In the genomic region with DNA sequence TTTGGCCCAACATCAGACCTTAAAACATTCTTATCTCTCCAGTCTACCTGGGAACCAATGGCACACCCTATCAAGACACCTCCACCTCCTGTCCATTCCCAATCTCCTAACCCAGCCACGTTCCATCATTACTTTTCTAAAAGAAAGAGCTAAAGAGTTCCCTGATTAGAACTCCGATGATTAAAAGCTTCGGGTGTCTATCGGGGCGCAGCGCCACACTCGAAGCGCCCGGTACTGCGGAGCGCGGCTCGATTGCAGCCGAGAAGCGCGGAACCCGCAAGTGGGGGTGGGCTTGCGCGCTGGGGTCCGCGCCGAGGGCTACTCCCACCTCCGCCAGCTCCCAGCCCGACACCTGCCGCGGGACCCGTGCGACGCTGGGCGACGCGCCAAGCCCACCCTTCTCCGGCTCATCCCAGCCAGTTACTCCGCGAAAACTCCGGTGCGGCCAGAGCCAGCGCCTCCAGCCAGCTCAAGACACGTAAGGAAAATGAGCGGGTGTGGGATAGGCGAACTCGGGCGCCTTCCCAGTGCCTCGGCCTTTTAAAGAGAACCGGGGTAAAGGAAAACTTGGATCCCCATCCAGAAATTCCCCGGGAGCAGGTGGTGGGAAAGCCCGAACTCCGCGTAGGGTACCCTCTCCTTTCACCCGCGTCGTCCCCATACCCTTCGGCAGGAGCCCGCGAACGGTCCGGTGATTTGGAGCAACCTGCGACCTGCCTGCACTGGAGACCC, we compare ENCODE assay signal across 8 cellular contexts. TPM values are rescaled to one million over a fixed set of nuclear protein-coding genes. Genes with fewer than 3 reads are reported as not detected.
DNase-seq lines count a peak whose midpoint lies in the region; ATAC-seq, FAIRE-seq and TF ChIP-seq lines count a peak whose summit lies in the region.

No MANE protein-coding gene starts in this region.

- POLR2A ChIA-PET in Panc1 (lab: Charles Lee), result interaction anchor here (0.6 kb wide), 2 partner anchors 161 to 973 kb away, joined by 3 read pairs; no protein-coding TSS in a partner anchor

- H3K4me3 ChIP-seq in Panc1 (ENCODE audit: low read depth in 2 of 2, low read length in 2 of 2) (peak overlapping the region; percentile 41 to 72), fibroblast of mammary gland (ENCODE audit: control insufficient read depth, low read depth, low read length) (peak overlapping the region; percentile 54), neural cell (ENCODE audit: low read length) (peak overlapping the region; percentile 82)

- ATAC-seq in GM18505 (IDR thresholded peaks at IDR 0.05; ENCODE audit: unreplicated experiment) (peak; percentile 41), Panc1 (peak; percentile 82), GM18870 (IDR thresholded peaks at IDR 0.05; ENCODE audit: unreplicated experiment) (no peak)

- TF ChIP-seq EP300 in neural cell (conservative IDR thresholded peaks at IDR 0.05; ENCODE audit: poor library complexity, severe bottlenecking), result no peak

- no peak for TF ChIP-seq POLR2A in GM18505 (IDR thresholded peaks at IDR 0.05; ENCODE audit: borderline replicate concordance, extremely low read depth, insufficient read depth, insufficient read length)

- FAIRE-seq in RCC 7860 (lab: Jason Lieb, UNC), result no peak

- CTCF ChIA-PET in Panc1 (lab: Charles Lee), result interaction anchor here (0.5 to 1.2 kb wide), 2 partner anchors 65 to 834 kb away, joined by 3 to 6 read pairs; no protein-coding TSS in a partner anchor

- H3K27me3 ChIP-seq in Panc1 (ENCODE audit: control insufficient read depth, insufficient read depth, low read length) (no peaks in the 10 kb centered on the region; the same call in none of the 2 replicates), neural cell (ENCODE audit: insufficient read depth, low read depth, low read length) (peaks cover 18% of the 10 kb centered on the region)

- peak overlapping the region; percentile 68 for H3K4me2 ChIP-seq in neural cell (ENCODE audit: low read length)

- H3K27ac ChIP-seq in Panc1 (ENCODE audit: low read length) (no peak overlapping the region), neural cell (ENCODE audit: low read length) (peak overlapping the region; percentile 48)

- intact Hi-C loops in Panc1 (cut with micrococcal nuclease; ENCODE audit: unreplicated experiment), result loop anchor here (2.0 to 5.0 kb wide), 5 partner anchors 164 to 835 kb away; a partner anchor contains a TSS

- BruUV-seq in Panc1 (replicated peaks; lab: Mats Ljungman, UMichigan), result no TSS peak

- H4K20me1 ChIP-seq in neural cell (ENCODE audit: insufficient read depth), result no peaks in the 10 kb centered on the region

- H3K4me1 ChIP-seq in Panc1 (ENCODE audit: control insufficient read depth, insufficient read depth, low read length), result no peaks in the 10 kb centered on the region

- no peaks in the 10 kb centered on the region for H3K36me3 ChIP-seq in Panc1 (ENCODE audit: control insufficient read depth, insufficient read depth, low read length)
- no peaks in the 10 kb centered on the region for H3K36me3 ChIP-seq in neural cell (ENCODE audit: insufficient read depth, low read length)

- peak; percentile 59 for TF ChIP-seq RAD21 in neural cell (conservative IDR thresholded peaks at IDR 0.05)

- in situ Hi-C loops in Panc1 (cut with HindIII; ENCODE audit: low pct_unique_long_range_greater_than_20kb, low sequenced_read_pairs), result no loop called here

- no peaks in the 10 kb centered on the region for H3K79me2 ChIP-seq in neural cell (replicated peaks; ENCODE audit: insufficient read depth, low read length)

- H3K9ac ChIP-seq in neural cell (ENCODE audit: low read length), result peak overlapping the region; percentile 64

- no peak for DNase-seq in Panc1 (ENCODE audit: low read depth, low spot score)
- DNase-seq in fibroblast of mammary gland (ENCODE audit: low read depth), result peak; percentile 5
- no peak for DNase-seq in NCI-H1048 (lab: John Stamatoyannopoulos, UW)
- DNase-seq in stimulated activated naive CD4-positive, alpha-beta T cell treated with Interleukin-2 at 50 U/mL for 16 hours (lab: John Stamatoyannopoulos, UW), result no peak
- no peak for DNase-seq in RCC 7860 (ENCODE audit: low spot score)

- peak overlapping the region; percentile 58 for H2AFZ ChIP-seq in neural cell (ENCODE audit: low read depth, low read length)

- no peaks in the 10 kb centered on the region for H3F3A ChIP-seq in neural cell (ENCODE audit: insufficient read depth, low read length, poor library complexity, severe bottlenecking)

- H3K9me3 ChIP-seq in Panc1 (ENCODE audit: control insufficient read depth, insufficient read depth, low read depth, low read length) (no peaks in the 10 kb centered on the region), neural cell (ENCODE audit: low read length) (no peaks in the 10 kb centered on the region)

- no peaks in the 10 kb centered on the region for H3K9me2 ChIP-seq in neural cell (ENCODE audit: insufficient read depth, low read length)

- TF ChIP-seq CTCF in Panc1 (IDR thresholded peaks at IDR 0.05), result peak; percentile 10; the same call in 1 of the 2 replicates
- TF ChIP-seq CTCF in fibroblast of mammary gland (conservative IDR thresholded peaks at IDR 0.05; ENCODE audit: control insufficient read depth, insufficient read depth, low read depth, low read length), result no peak
- TF ChIP-seq CTCF in neural cell (IDR thresholded peaks at IDR 0.05; ENCODE audit: poor library complexity, severe bottlenecking), result peak; percentile 64

TF ChIP-seq in neural cell, 6 proteins besides CTCF, POLR2A, EP300 and RAD21:
- peak; percentile 22 for TF ChIP-seq MXI1 (conservative IDR thresholded peaks at IDR 0.05; ENCODE audit: poor library complexity, severe bottlenecking)
- peak; percentile 43 for TF ChIP-seq SMC3 (conservative IDR thresholded peaks at IDR 0.05; ENCODE audit: poor library complexity)
- TF ChIP-seq EZH2 (IDR thresholded peaks at IDR 0.05; ENCODE audit: borderline replicate concordance, insufficient read depth, low read length, poor library complexity, severe bottlenecking), result no peak

RNA-seq across cellular contexts. Expression of a gene that starts 0.6 kb away (rescaled TPM):
- total RNA-seq in Panc1 (2021; ENCODE audit: unreplicated experiment), result not detected
- polyA plus RNA-seq in Panc1 (2012; ENCODE audit: insufficient read length), result not detected
- polyA plus RNA-seq in neural cell, result 15.3 and 19.8 TPM in 2 replicates
- polyA minus RNA-seq in neural cell, result 22.0 and 27.0 TPM in 2 replicates

RNA-seq across cellular contexts. Expression of a gene that starts 11.9 kb away (rescaled TPM):
- total RNA-seq in Panc1 (2021; ENCODE audit: unreplicated experiment), result not detected
- polyA plus RNA-seq in Panc1 (2012; ENCODE audit: insufficient read length), result not detected
- polyA plus RNA-seq in neural cell, result 1.3 and 2.3 TPM in 2 replicates
- 1.4 and 2.9 TPM in 2 replicates for polyA minus RNA-seq in neural cell
